12 cellular contexts compared by ENCODE assay signal in the genomic region with DNA sequence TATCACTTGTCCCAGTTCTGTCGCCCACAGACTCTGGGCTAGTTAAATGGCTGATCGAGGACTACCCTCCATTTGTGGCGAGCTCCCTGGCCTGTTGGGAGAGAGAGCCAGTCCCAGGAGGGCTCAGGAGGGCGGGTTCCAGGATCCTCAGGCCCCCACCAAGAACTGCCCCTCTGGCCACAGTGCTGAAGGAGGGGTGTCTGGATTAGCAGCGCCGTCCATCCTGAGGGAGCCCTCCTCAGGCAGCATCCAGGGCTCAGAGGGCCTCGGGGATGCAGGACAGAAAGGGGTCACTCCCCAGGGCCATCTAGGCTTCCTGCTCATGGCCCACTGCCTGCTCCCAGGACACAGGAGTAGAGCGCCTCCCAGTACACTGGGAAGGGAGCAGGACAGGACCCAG. TPM values are rescaled to one million over a fixed set of nuclear protein-coding genes. Genes with fewer than 3 reads are reported as not detected.
"Had no signal": no experiment of that assay in that cellular context is flagged by ENCODE, and none has a peak within 500 bp of the region (broad histone marks: within the 10 kb centered on the region; RNA-seq: fewer than 3 reads in every experiment).

No MANE protein-coding gene starts in this region.

- H3K4me3 Mint-ChIP-seq: HFFc6 had no signal

- H3K9ac ChIP-seq: GM23248 had no signal

- H2AFZ ChIP-seq: GM23248 had no signal

- H3K4me3 ChIP-seq: GM23248, HAP-1 had no signal

- H3K4me1 ChIP-seq: HAP-1 had no signal

- ATAC-seq: HCT116, HepG2 had no signal

- H3K27ac ChIP-seq: GM23248, HL-60 had no signal

- H3K9me3 ChIP-seq: HAP-1 had no signal

- H3K9me3 Mint-ChIP-seq: HFFc6, IgD-negative memory B cell had no signal

- DNase-seq: GM23248, GOT3, HFFc6, KBM-7 had no signal

- H3K36me3 ChIP-seq: HAP-1 had no signal

- H3K27ac Mint-ChIP-seq: HFFc6 had no signal

RNA-seq across cellular contexts. Expression of a gene that starts 6.1 kb away (rescaled TPM):
- total RNA-seq: GM23248, H4, H7, HepG2, HFFc6, HT1080 had no signal
- polyA plus RNA-seq: GM23248, HepG2 had no signal
